ENCODE assay signal across 21 cellular contexts in genomic region chrX:101906136-101906796, GRCh38. TPM values are rescaled to one million over a fixed set of nuclear protein-coding genes. Genes with fewer than 3 reads are reported as not detected.
DNase-seq lines count a peak whose midpoint lies in the region; ATAC-seq, FAIRE-seq and TF ChIP-seq lines count a peak whose summit lies in the region.
"Had no signal": no experiment of that assay in that cellular context is flagged by ENCODE, and none has a peak within 500 bp of the region (broad histone marks: within the 10 kb centered on the region; RNA-seq: fewer than 3 reads in every experiment).

No MANE protein-coding gene starts in this region.

- ATAC-seq in left ventricle myocardium superior: no peak
- no peak for ATAC-seq in body of pancreas
- ATAC-seq in pancreas: peak in 3 of 4 donors; percentile 34 to 66 (median 63)
- peak; percentile 38 for ATAC-seq in aorta (ENCODE audit: low FRiP score)
- ATAC-seq in HG02870 (IDR thresholded peaks at IDR 0.05; ENCODE audit: unreplicated experiment): no peak
- ATAC-seq: CD8-positive, alpha-beta T cell had no signal

- WGBS in body of pancreas, 2 donors: 87% methylated on average over 3 of the region's 5 CpGs; no CpG with 5 or more reads in 1 of the 2 donors
- 55 to 68% methylated on average over 5 of the region's 5 CpGs for WGBS in pancreas, 2 donors
- 58 to 66% methylated on average over 5 of the region's 5 CpGs for WGBS in aorta, 2 donors

- H3K4me3 ChIP-seq in right atrium auricular region: no peak overlapping the region
- no peak overlapping the region for H3K4me3 ChIP-seq in body of pancreas
- no peak overlapping the region for H3K4me3 ChIP-seq in pancreas
- H3K4me3 ChIP-seq in aorta (ENCODE audit: low read length in 2 of 2): no peak overlapping the region
- H3K4me3 ChIP-seq: BLaER1, HAP-1 had no signal

- H3K27ac ChIP-seq in right atrium auricular region (no peak overlapping the region), body of pancreas (no peak overlapping the region), pancreas (no peak overlapping the region), aorta (ENCODE audit: low read depth in 1 of 2, low read length in 2 of 2) (no peak overlapping the region)
- H3K27ac ChIP-seq: BLaER1, C4-2B had no signal

- FAIRE-seq in pancreas (lab: Jason Lieb, UNC): no peak
- FAIRE-seq: G401.6, GM12892, H54 had no signal

- TF ChIP-seq CTCF in right atrium auricular region (IDR thresholded peaks at IDR 0.05): no peak
- TF ChIP-seq CTCF in body of pancreas (IDR thresholded peaks at IDR 0.05): no peak
- TF ChIP-seq CTCF in pancreas (IDR thresholded peaks at IDR 0.05): no peak

- TF ChIP-seq POLR2A in body of pancreas (IDR thresholded peaks at IDR 0.05): no peak

- intact Hi-C loops in left ventricle myocardium superior (cut with micrococcal nuclease) (no loop called here), body of pancreas (cut with DNase I) (no loop called here), pancreas (cut with DNase I) (no loop called here), aorta (cut with DNase I) (no loop called here)

- H3K4me1 ChIP-seq in right atrium auricular region (no peaks in the 10 kb centered on the region), body of pancreas (no peaks in the 10 kb centered on the region), pancreas (no peaks in the 10 kb centered on the region), aorta (ENCODE audit: control insufficient read depth in 1 of 2, insufficient read depth in 2 of 2, low read length in 2 of 2) (no peaks in the 10 kb centered on the region)
- H3K4me1 ChIP-seq: BLaER1, Caco-2, HAP-1 had no signal

- H3K27me3 ChIP-seq in right atrium auricular region (no peaks in the 10 kb centered on the region), body of pancreas (no peaks in the 10 kb centered on the region), pancreas (peaks cover 0 to 4% (median 0%) of the 10 kb centered on the region in 4 donors), aorta (ENCODE audit: control insufficient read depth in 1 of 2, insufficient read depth in 2 of 2, low read length in 1 of 2) (no peaks in the 10 kb centered on the region)
- H3K27me3 ChIP-seq: BLaER1 had no signal

- H3K9me3 ChIP-seq in right atrium auricular region (peaks cover 5 to 45% of the 10 kb centered on the region in 2 donors), body of pancreas (no peaks in the 10 kb centered on the region), pancreas (no peaks in the 10 kb centered on the region), aorta (ENCODE audit: control insufficient read depth, low read length) (no peaks in the 10 kb centered on the region)
- H3K9me3 ChIP-seq: Caco-2, HAP-1 had no signal

- peak; percentile 26 for DNase-seq in left ventricle myocardium superior
- DNase-seq in right atrium auricular region (ENCODE audit: low spot score): no peak
- DNase-seq in body of pancreas: peak; percentile 13 to 55 (median 34)
- DNase-seq in pancreas: peak; percentile 16 to 72 (median 52)
- peak in 1 of 2 donors; percentile 22 for DNase-seq in aorta
- DNase-seq in cerebellum (ENCODE audit: low spot score): no peak
- no peak for DNase-seq in Ammon's horn (ENCODE audit: low spot score)
- DNase-seq: Caco-2; CD4-positive, CD25-positive, alpha-beta regulatory T cell; CD8-positive, alpha-beta T cell; DMS153; DND-41; GOT3; HFFc6 had no signal

- H3K36me3 ChIP-seq in right atrium auricular region (no peaks in the 10 kb centered on the region), body of pancreas (replicated peaks in 1 of 2; ENCODE audit: insufficient read depth in 1 of 2, low read depth in 2 of 2) (no peaks in the 10 kb centered on the region), pancreas (no peaks in the 10 kb centered on the region), aorta (ENCODE audit: control insufficient read depth in 1 of 2, insufficient read depth in 2 of 2, low read length in 1 of 2) (no peaks in the 10 kb centered on the region)
- H3K36me3 ChIP-seq: HAP-1 had no signal

RNA-seq across cellular contexts. Expression of gene ZMAT1, which starts 25.6 kb away (rescaled TPM):
- total RNA-seq in left ventricle myocardium superior: 4.5 TPM
- 1 to 10 TPM; 4.2 to 4.4 TPM for total RNA-seq in right atrium auricular region
- 10 to 100 TPM; 12.5 to 18.8 TPM for total RNA-seq in body of pancreas
- 1 to 10 TPM; 2.8 to 6.6 (median 4.9) TPM for total RNA-seq in pancreas
- 10 to 100 TPM; 11.7 to 26.7 TPM for polyA plus RNA-seq in pancreas
- total RNA-seq in aorta: 10 to 100 TPM in 1 of 2 donors, 1 to 10 TPM in 1; 9.0 to 14.8 TPM
- 10 to 100 TPM in 1 of 2 donors, 1 to 10 TPM in 1; 5.0 to 19.3 TPM for polyA plus RNA-seq in aorta
- total RNA-seq in cerebellum: 18.2 TPM

Comparison
In these comparisons a context has a peak if more than half of its experiments do, and no peak if none do; other contexts are left out.
1. DNase-seq: peak in left ventricle myocardium superior (single experiment), body of pancreas (4 of 4) and pancreas (6 of 6); none in right atrium auricular region (single experiment), cerebellum (single experiment) and Ammon's horn (single experiment).
2. ATAC-seq: peak in pancreas (3 of 4) and aorta (single experiment); none in left ventricle myocardium superior (single experiment), body of pancreas (single experiment) and HG02870 (single experiment).